In the genomic region with DNA sequence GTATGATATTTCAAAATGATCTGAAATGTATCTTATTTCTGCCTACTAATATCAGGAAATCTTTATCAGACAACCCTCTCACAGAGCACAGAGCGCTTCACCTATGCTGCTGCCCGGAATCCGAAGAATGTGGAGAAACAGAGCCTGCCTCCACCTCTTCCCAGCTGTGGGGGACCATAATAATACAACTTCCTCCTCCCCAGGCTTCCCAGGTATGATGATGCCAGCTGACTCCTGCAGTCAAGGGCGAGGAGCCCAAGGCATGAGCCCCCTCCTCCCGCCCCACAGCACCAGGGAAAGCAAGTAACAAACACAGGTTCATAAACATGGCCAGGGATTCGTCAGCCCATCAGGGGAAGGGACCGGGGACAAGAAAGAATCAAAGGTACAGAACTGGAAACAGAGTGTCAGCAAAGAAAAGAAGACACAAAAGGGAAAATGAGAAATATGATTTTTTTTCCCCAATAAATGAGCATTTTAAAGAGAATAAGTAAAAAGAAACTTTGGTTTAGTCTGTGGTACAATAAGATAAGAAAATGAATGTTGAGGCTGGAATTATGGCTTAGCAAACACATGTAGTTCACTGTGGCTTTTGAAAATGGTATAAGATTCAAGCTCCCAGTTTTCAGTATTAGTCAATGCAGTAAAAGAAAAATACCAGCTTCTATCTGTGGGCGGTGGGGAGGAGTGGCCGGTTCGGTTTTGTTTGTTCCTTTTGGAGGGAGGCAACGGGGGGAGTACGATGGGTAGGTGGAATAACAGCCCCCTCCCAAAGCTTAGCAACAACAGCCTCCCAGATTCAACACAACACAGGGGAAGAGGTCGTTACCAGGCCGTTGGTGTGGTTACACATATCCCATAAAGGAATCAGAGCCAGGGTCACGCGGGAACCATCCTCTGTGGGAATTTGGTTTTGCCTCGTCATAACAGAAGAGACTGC, we compare ENCODE assay signal across 12 cellular contexts.
DNase-seq lines count a peak whose midpoint lies in the region; ATAC-seq lines count a peak whose summit lies in the region.
"Had no signal": no experiment of that assay in that cellular context is flagged by ENCODE, and none has a peak within 500 bp of the region (broad histone marks: within the 10 kb centered on the region; RNA-seq: fewer than 3 reads in every experiment).

No MANE protein-coding gene starts in this region.

- no peaks in the 10 kb centered on the region for H3K36me3 Mint-ChIP-seq in activated naive CD4-positive, alpha-beta T cell treated with anti-CD3 and anti-CD28 coated beads, Interleukin-2, amount 50 U/mL, for 72 hours

- peak overlapping the region; percentile 4 to 52 for H3K4me3 Mint-ChIP-seq in stimulated activated naive CD8-positive, alpha-beta T cell treated with anti-CD3 and anti-CD28 coated beads, Interleukin-15, amount 100 ng/mL, for 72 hours

- H3K27ac Mint-ChIP-seq in activated naive CD4-positive, alpha-beta T cell treated with anti-CD3 and anti-CD28 coated beads, Interleukin-2, amount 50 U/mL, for 72 hours: peak overlapping the region; percentile 9 to 70
- peak overlapping the region in 1 of 2 donors; percentile 29 for H3K27ac Mint-ChIP-seq in stimulated activated naive CD8-positive, alpha-beta T cell treated with anti-CD3 and anti-CD28 coated beads, Interleukin-15, amount 100 ng/mL, for 72 hours

- peak; percentile 72 to 78 for ATAC-seq in activated naive CD4-positive, alpha-beta T cell treated with anti-CD3 and anti-CD28 coated beads, Interleukin-2, amount 50 U/mL, for 72 hours
- ATAC-seq in stimulated activated naive CD8-positive, alpha-beta T cell treated with anti-CD3 and anti-CD28 coated beads, Interleukin-15, amount 100 ng/mL, for 72 hours: peak; percentile 66
- no peak for ATAC-seq in HG02981 (IDR thresholded peaks at IDR 0.05; ENCODE audit: unreplicated experiment)
- ATAC-seq in HG03280 (IDR thresholded peaks at IDR 0.05; ENCODE audit: unreplicated experiment): no peak

- no peaks in the 10 kb centered on the region for H3K9me3 Mint-ChIP-seq in activated naive CD4-positive, alpha-beta T cell treated with anti-CD3 and anti-CD28 coated beads, Interleukin-2, amount 50 U/mL, for 72 hours
- no peaks in the 10 kb centered on the region for H3K9me3 Mint-ChIP-seq in stimulated activated naive CD8-positive, alpha-beta T cell treated with anti-CD3 and anti-CD28 coated beads, Interleukin-15, amount 100 ng/mL, for 72 hours

- no peaks in the 10 kb centered on the region for H3K27me3 Mint-ChIP-seq in stimulated activated naive CD8-positive, alpha-beta T cell treated with anti-CD3 and anti-CD28 coated beads, Interleukin-15, amount 100 ng/mL, for 72 hours

- peaks cover 23% of the 10 kb centered on the region for H3K4me1 Mint-ChIP-seq in stimulated activated naive CD8-positive, alpha-beta T cell treated with anti-CD3 and anti-CD28 coated beads, Interleukin-15, amount 100 ng/mL, for 72 hours

- peak in 1 of 2 donors; percentile 18 for DNase-seq in activated naive CD4-positive, alpha-beta T cell treated with anti-CD3 and anti-CD28 coated beads, Interleukin-2, amount 50 U/mL, for 72 hours (ENCODE audit: low spot score in 2 of 2)
- DNase-seq in activated naive CD4-positive, alpha-beta T cell treated with anti-CD3 and anti-CD28 coated beads, Interleukin-2, amount 50 U/mL, for 16 hours: no peak
- DNase-seq in amniotic epithelial cell (ENCODE audit: low read depth) (peak; percentile 76), islet precursor cell (peak; percentile 91), NCI-H1092 (lab: John Stamatoyannopoulos, UW) (no peak)
- DNase-seq in stimulated activated naive CD8-positive, alpha-beta T cell treated with anti-CD3 and anti-CD28 coated beads, Interleukin-15, amount 100 ng/mL, for 72 hours: no peak
- DNase-seq: anterior cingulate cortex, left ventricle myocardium inferior, MG63, SHP77 had no signal

Comparison
In these comparisons a context has a peak if more than half of its experiments do, and no peak if none do; other contexts are left out.
1. ATAC-seq: peak in activated naive CD4-positive, alpha-beta T cell treated with anti-CD3 and anti-CD28 coated beads, Interleukin-2, amount 50 U/mL, for 72 hours (2 of 2) and stimulated activated naive CD8-positive, alpha-beta T cell treated with anti-CD3 and anti-CD28 coated beads, Interleukin-15, amount 100 ng/mL, for 72 hours (single experiment); none in HG02981 (single experiment) and HG03280 (single experiment).
2. DNase-seq: peak in amniotic epithelial cell (single experiment) and islet precursor cell (single experiment); none in activated naive CD4-positive, alpha-beta T cell treated with anti-CD3 and anti-CD28 coated beads, Interleukin-2, amount 50 U/mL, for 16 hours (single experiment), stimulated activated naive CD8-positive, alpha-beta T cell treated with anti-CD3 and anti-CD28 coated beads, Interleukin-15, amount 100 ng/mL, for 72 hours (0 of 2) and NCI-H1092 (single experiment).